In the genomic region with DNA sequence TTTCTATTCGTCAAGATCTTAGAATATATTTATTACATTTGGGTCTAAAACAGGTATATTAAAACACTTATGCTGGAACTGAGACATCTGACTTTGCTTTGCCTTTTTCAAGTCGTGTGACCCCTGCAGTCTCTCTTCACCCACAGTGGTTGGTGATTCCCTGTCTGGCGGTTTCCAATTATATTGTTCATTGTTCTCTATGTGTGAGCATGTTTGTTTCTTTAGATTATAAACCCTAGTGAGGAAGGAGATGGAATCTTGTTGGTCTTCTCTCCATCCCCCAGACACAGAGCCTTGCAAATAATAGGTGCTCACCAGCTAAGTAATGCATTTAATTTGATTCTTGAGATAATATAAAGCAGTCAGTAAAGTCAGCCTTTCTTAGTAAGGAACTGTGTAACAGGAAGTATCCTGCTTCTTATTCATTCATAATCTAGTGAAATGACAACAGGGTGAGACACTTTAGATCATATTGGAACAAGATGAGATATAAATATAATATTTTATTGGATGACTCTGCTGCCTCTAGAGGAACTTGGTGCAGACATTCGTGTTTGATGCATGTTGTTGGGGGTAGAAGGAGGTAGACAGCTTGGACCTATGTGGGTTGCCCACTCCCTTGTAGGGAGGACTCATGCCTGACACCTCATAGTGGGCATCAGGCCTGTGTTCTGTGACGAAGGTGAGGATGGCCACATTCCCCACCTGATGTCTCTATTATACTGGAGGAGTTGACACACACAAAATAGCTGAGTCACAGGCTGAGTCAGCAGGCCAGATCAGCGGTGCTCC, we compare ENCODE assay signal across 9 cellular contexts.
DNase-seq lines count a peak whose midpoint lies in the region; ATAC-seq and TF ChIP-seq lines count a peak whose summit lies in the region.
"Had no signal": no experiment of that assay in that cellular context is flagged by ENCODE, and none has a peak within 500 bp of the region (broad histone marks: within the 10 kb centered on the region; RNA-seq: fewer than 3 reads in every experiment).

No MANE protein-coding gene starts in this region.

- no peak for TF ChIP-seq CTCF in mucosa of descending colon (IDR thresholded peaks at IDR 0.05)

- DNase-seq in Caki2 (ENCODE audit: low read depth) (peak; percentile 73), HT-29 (ENCODE audit: low spot score) (peak; percentile 66), astrocyte of the hippocampus (ENCODE audit: low read depth, low spot score) (peak; percentile 87), mucosa of descending colon (no peak), G401 (ENCODE audit: low spot score) (no peak), DMS79 (lab: John Stamatoyannopoulos, UW) (no peak)
- DNase-seq: activated CD4-positive, CD25-positive, alpha-beta regulatory T cell had no signal

- ATAC-seq in mucosa of descending colon, result peak; percentile 24
- no peak for ATAC-seq in GM21529 (IDR thresholded peaks at IDR 0.05; ENCODE audit: unreplicated experiment)
- ATAC-seq in GM21786 (IDR thresholded peaks at IDR 0.05; ENCODE audit: unreplicated experiment), result no peak

- no peak overlapping the region for H3K4me3 ChIP-seq in mucosa of descending colon

- intact Hi-C loops in mucosa of descending colon (cut with DNase I, micrococcal nuclease), result no loop called here

- H3K4me1 ChIP-seq in mucosa of descending colon (ENCODE audit: low read depth), result no peaks in the 10 kb centered on the region

- H3K36me3 ChIP-seq in mucosa of descending colon (ENCODE audit: low read depth), result no peaks in the 10 kb centered on the region

- H3K9me3 ChIP-seq in mucosa of descending colon, result no peaks in the 10 kb centered on the region

- in situ Hi-C loops in Caki2 (cut with HindIII; ENCODE audit: low pct_unique_long_range_greater_than_20kb, low sequenced_read_pairs) (no loop called here), G401 (cut with HindIII; ENCODE audit: low sequenced_read_pairs) (no loop called here)

Comparison
In these comparisons a context has a peak if more than half of its experiments do, and no peak if none do; other contexts are left out.
1. DNase-seq: peak in Caki2 (single experiment), HT-29 (single experiment) and astrocyte of the hippocampus (single experiment); none in mucosa of descending colon (0 of 3), G401 (single experiment) and DMS79 (single experiment).